Comparison of ENCODE assay signal across 9 cellular contexts in genomic region chr3:66572938-66573710, GRCh38.
DNase-seq lines count a peak whose midpoint lies in the region; ATAC-seq and TF ChIP-seq lines count a peak whose summit lies in the region.
"Had no signal": no experiment of that assay in that cellular context is flagged by ENCODE, and none has a peak within 500 bp of the region (broad histone marks: within the 10 kb centered on the region; RNA-seq: fewer than 3 reads in every experiment).

No MANE protein-coding gene starts in this region.

- TF ChIP-seq CTCF in activated CD8-positive, alpha-beta T cell treated with anti-CD3 and anti-CD28 coated beads for 36 hours (IDR thresholded peaks at IDR 0.05) = no peak
- peak; percentile 40 for TF ChIP-seq CTCF in cardiac fibroblast (IDR thresholded peaks at IDR 0.05; ENCODE audit: low read depth, low read length)
- peak; percentile 39 for TF ChIP-seq CTCF in smooth muscle cell (IDR thresholded peaks at IDR 0.05; ENCODE audit: borderline replicate concordance, insufficient read depth, poor library complexity, severe bottlenecking)
- no peak for TF ChIP-seq CTCF in upper lobe of left lung (IDR thresholded peaks at IDR 0.05)
- TF ChIP-seq CTCF in dorsolateral prefrontal cortex (IDR thresholded peaks at IDR 0.05 in 54 of 56, conservative IDR thresholded peaks at IDR 0.05 in 2 of 56; ENCODE audit: low read depth in 1 of 56, partially characterized antibody in 56 of 56) = peak in 2 of 56 donors; percentile 7 to 15

- no peak for ATAC-seq in activated CD8-positive, alpha-beta T cell treated with anti-CD3 and anti-CD28 coated beads for 36 hours
- no peak for ATAC-seq in activated CD8-positive, alpha-beta T cell treated with anti-CD3 and anti-CD28 coated beads, Interleukin-2, amount 10 ng/mL, durations not matched to agents 7 days and 5 days
- ATAC-seq in HG03469 (IDR thresholded peaks at IDR 0.05; ENCODE audit: unreplicated experiment) = peak; percentile 62
- no peak for ATAC-seq in upper lobe of left lung (ENCODE audit: low FRiP score in 2 of 2)
- no peak for ATAC-seq in HG03442 (IDR thresholded peaks at IDR 0.05; ENCODE audit: unreplicated experiment)
- ATAC-seq: Right ventricle myocardium inferior had no signal

- no peaks in the 10 kb centered on the region for H3K4me1 Mint-ChIP-seq in activated CD8-positive, alpha-beta T cell treated with anti-CD3 and anti-CD28 coated beads for 36 hours (ENCODE audit: low read depth)
- H3K4me1 Mint-ChIP-seq in activated CD8-positive, alpha-beta T cell treated with anti-CD3 and anti-CD28 coated beads, Interleukin-2, amount 10 ng/mL, durations not matched to agents 7 days and 5 days (ENCODE audit: low read depth) = peaks cover 3% of the 10 kb centered on the region

- H3K27ac Mint-ChIP-seq in activated CD8-positive, alpha-beta T cell treated with anti-CD3 and anti-CD28 coated beads for 36 hours = no peak overlapping the region
- H3K27ac Mint-ChIP-seq in activated CD8-positive, alpha-beta T cell treated with anti-CD3 and anti-CD28 coated beads, Interleukin-2, amount 10 ng/mL, durations not matched to agents 7 days and 5 days = no peak overlapping the region

- intact Hi-C loops in activated CD8-positive, alpha-beta T cell treated with anti-CD3 and anti-CD28 coated beads for 36 hours (cut with micrococcal nuclease) = no loop called here
- intact Hi-C loops in dorsolateral prefrontal cortex (cut with DNase I) = no loop called here

- H3K27me3 ChIP-seq in smooth muscle cell (ENCODE audit: low read depth) (peaks cover 6% of the 10 kb centered on the region), upper lobe of left lung (no peaks in the 10 kb centered on the region), dorsolateral prefrontal cortex (no peaks in the 10 kb centered on the region)

- H3K36me3 ChIP-seq in smooth muscle cell (ENCODE audit: low read depth) (no peaks in the 10 kb centered on the region), upper lobe of left lung (no peaks in the 10 kb centered on the region)

- no peak overlapping the region for H3K4me2 ChIP-seq in smooth muscle cell

- H3K27me3 Mint-ChIP-seq in activated CD8-positive, alpha-beta T cell treated with anti-CD3 and anti-CD28 coated beads for 36 hours = peaks cover 8% of the 10 kb centered on the region
- peaks cover 6% of the 10 kb centered on the region for H3K27me3 Mint-ChIP-seq in activated CD8-positive, alpha-beta T cell treated with anti-CD3 and anti-CD28 coated beads, Interleukin-2, amount 10 ng/mL, durations not matched to agents 7 days and 5 days (ENCODE audit: low read depth)

- H3K27ac ChIP-seq in smooth muscle cell (ENCODE audit: low read depth) = no peak overlapping the region
- H3K27ac ChIP-seq in upper lobe of left lung = no peak overlapping the region
- no peak overlapping the region for H3K27ac ChIP-seq in dorsolateral prefrontal cortex

- H2AFZ ChIP-seq in smooth muscle cell (ENCODE audit: low read depth) = no peak overlapping the region

- no peaks in the 10 kb centered on the region for H3K9me3 Mint-ChIP-seq in activated CD8-positive, alpha-beta T cell treated with anti-CD3 and anti-CD28 coated beads for 36 hours
- no peaks in the 10 kb centered on the region for H3K9me3 Mint-ChIP-seq in activated CD8-positive, alpha-beta T cell treated with anti-CD3 and anti-CD28 coated beads, Interleukin-2, amount 10 ng/mL, durations not matched to agents 7 days and 5 days (ENCODE audit: insufficient read depth)

- TF ChIP-seq EP300 in upper lobe of left lung (IDR thresholded peaks at IDR 0.05) = no peak

- CTCF ChIA-PET in activated CD8-positive, alpha-beta T cell treated with anti-CD3 and anti-CD28 coated beads for 36 hours (lab: Charles Lee) = interaction anchor here (1.0 kb wide), 1 partner anchor 10 kb away, joined by 3 read pairs; no protein-coding TSS in a partner anchor
- CTCF ChIA-PET in activated CD8-positive, alpha-beta T cell treated with anti-CD3 and anti-CD28 coated beads, Interleukin-2, amount 10 ng/mL, durations not matched to agents 7 days and 5 days (lab: Charles Lee) = no interaction called here

- WGBS in smooth muscle cell (ENCODE audit: low lambda C conversion rate) = 30% methylated on average over 14 of the region's 14 CpGs
- WGBS in upper lobe of left lung, 2 donors = 69 to 71% methylated on average over 14 of the region's 14 CpGs

- no peaks in the 10 kb centered on the region for H4K20me1 ChIP-seq in smooth muscle cell (ENCODE audit: low read depth)

- H3K36me3 Mint-ChIP-seq in activated CD8-positive, alpha-beta T cell treated with anti-CD3 and anti-CD28 coated beads for 36 hours (ENCODE audit: low read depth) = no peaks in the 10 kb centered on the region
- no peaks in the 10 kb centered on the region for H3K36me3 Mint-ChIP-seq in activated CD8-positive, alpha-beta T cell treated with anti-CD3 and anti-CD28 coated beads, Interleukin-2, amount 10 ng/mL, durations not matched to agents 7 days and 5 days (ENCODE audit: low read depth)

- no peaks in the 10 kb centered on the region for H3F3A ChIP-seq in smooth muscle cell (ENCODE audit: low read depth)

- H3K4me3 ChIP-seq in cardiac fibroblast (replicated peaks in 1 of 2; ENCODE audit: low read depth in 2 of 2, low read length in 2 of 2) (no peak overlapping the region), smooth muscle cell (no peak overlapping the region), upper lobe of left lung (no peak overlapping the region), dorsolateral prefrontal cortex (no peak overlapping the region)

- H3K9ac ChIP-seq in smooth muscle cell (ENCODE audit: low read depth) = no peak overlapping the region

- no peak for TF ChIP-seq POLR2A in upper lobe of left lung (IDR thresholded peaks at IDR 0.05)

- no peak overlapping the region for H3K4me3 Mint-ChIP-seq in activated CD8-positive, alpha-beta T cell treated with anti-CD3 and anti-CD28 coated beads for 36 hours
- no peak overlapping the region for H3K4me3 Mint-ChIP-seq in activated CD8-positive, alpha-beta T cell treated with anti-CD3 and anti-CD28 coated beads, Interleukin-2, amount 10 ng/mL, durations not matched to agents 7 days and 5 days

- POLR2A ChIA-PET in activated CD8-positive, alpha-beta T cell treated with anti-CD3 and anti-CD28 coated beads for 36 hours (lab: Charles Lee) = no interaction called here
- POLR2A ChIA-PET in activated CD8-positive, alpha-beta T cell treated with anti-CD3 and anti-CD28 coated beads, Interleukin-2, amount 10 ng/mL, durations not matched to agents 7 days and 5 days (lab: Charles Lee) = no interaction called here

- peaks cover 12% of the 10 kb centered on the region for H3K4me1 ChIP-seq in smooth muscle cell (ENCODE audit: low read depth)
- H3K4me1 ChIP-seq in upper lobe of left lung = no peaks in the 10 kb centered on the region

- peak; percentile 3 for DNase-seq in activated CD8-positive, alpha-beta T cell treated with anti-CD3 and anti-CD28 coated beads for 36 hours
- DNase-seq in activated CD8-positive, alpha-beta T cell treated with anti-CD3 and anti-CD28 coated beads, Interleukin-2, amount 10 ng/mL, durations not matched to agents 7 days and 5 days = no peak
- peak in 1 of 2 donors; percentile 8 for DNase-seq in cardiac fibroblast (ENCODE audit: low read depth in 2 of 2)
- no peak for DNase-seq in smooth muscle cell (lab: John Stamatoyannopoulos, UW; ENCODE audit: unreplicated experiment)
- no peak for DNase-seq in upper lobe of left lung
- DNase-seq in dorsolateral prefrontal cortex = no peak

- no peaks in the 10 kb centered on the region for H3K79me2 ChIP-seq in smooth muscle cell (ENCODE audit: low read depth)

- H3K9me3 ChIP-seq in smooth muscle cell (replicated peaks; ENCODE audit: low read depth) (no peaks in the 10 kb centered on the region), upper lobe of left lung (no peaks in the 10 kb centered on the region)

Comparison
In these comparisons a context has a peak if more than half of its experiments do, and no peak if none do; other contexts are left out.
1. CTCF ChIP-seq: peak in cardiac fibroblast (single experiment) and smooth muscle cell (single experiment); none in activated CD8-positive, alpha-beta T cell treated with anti-CD3 and anti-CD28 coated beads for 36 hours (single experiment) and upper lobe of left lung (0 of 6).